ENCODE assay signal across 1 cellular context in the genomic region with DNA sequence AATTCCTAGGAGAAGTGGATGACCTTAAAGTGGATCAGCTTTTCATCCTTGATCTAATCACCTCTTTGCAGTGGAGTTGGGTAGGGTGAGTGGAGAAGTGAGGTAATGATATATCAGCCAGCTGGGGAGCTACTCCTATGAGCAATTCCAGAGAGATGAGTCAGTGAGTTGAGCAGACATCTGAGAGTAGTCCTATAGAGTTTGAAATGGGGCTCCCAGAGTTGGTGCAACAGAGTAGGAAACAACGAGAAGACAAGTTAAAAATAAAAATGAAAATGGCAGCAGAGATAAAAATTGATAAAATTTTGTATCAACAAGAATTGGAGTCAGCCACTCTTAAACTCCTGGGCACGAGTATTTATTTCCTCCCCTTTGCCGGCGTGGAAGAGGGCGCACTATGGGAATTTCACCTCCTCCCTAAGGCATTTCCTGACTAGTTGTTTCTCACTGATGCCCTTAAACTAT.
A peak's percentile ranks its signal among the peaks of the same experiment; 100 is the strongest.
TF ChIP-seq lines count a peak whose summit lies in the region.

No MANE protein-coding gene starts in this region.

TF ChIP-seq in K562, 482 proteins besides CTCF, POLR2A, EP300 and RAD21 (continued from another document and continues in another):
- TF ChIP-seq PBX2 (CRISPR knock-in tag; IDR thresholded peaks at IDR 0.05; ENCODE audit: low read depth) (no peak), PBX2 (tag; conservative IDR thresholded peaks at IDR 0.05; ENCODE audit: low read depth) (no peak), CHD1 (IDR thresholded peaks at IDR 0.05; ENCODE audit: low read length) (no peak), L3MBTL2 (IDR thresholded peaks at IDR 0.05) (no peak), RCOR1 (IDR thresholded peaks at IDR 0.05; ENCODE audit: borderline replicate concordance in 1 of 2, low read depth in 2 of 2, low read length in 2 of 2) (peak in 1 of 2 experiments; percentile 6; a peak in 1 of 4 replicates), KHSRP (IDR thresholded peaks at IDR 0.05) (no peak), NFATC3 (IDR thresholded peaks at IDR 0.05) (no peak), ZNF780A (CRISPR knock-in tag; IDR thresholded peaks at IDR 0.05) (no peak), ARHGAP35 (IDR thresholded peaks at IDR 0.05; ENCODE audit: partially characterized antibody) (no peak), ZSCAN32 (CRISPR knock-in tag; IDR thresholded peaks at IDR 0.05) (no peak), ZNF354B (CRISPR knock-in tag; IDR thresholded peaks at IDR 0.05) (no peak), ETS1 (conservative IDR thresholded peaks at IDR 0.05; ENCODE audit: control insufficient read depth, low read depth, low read length) (no peak), NCOA2 (IDR thresholded peaks at IDR 0.05; ENCODE audit: partially characterized antibody in 2 of 2) (no peak), GATAD2B (IDR thresholded peaks at IDR 0.05; ENCODE audit: borderline replicate concordance) (no peak), NRF1 (conservative IDR thresholded peaks at IDR 0.05 in 1 of 2, IDR thresholded peaks at IDR 0.05 in 1 of 2) (no peak), MIER1 (IDR thresholded peaks at IDR 0.05; ENCODE audit: low read depth) (no peak), ASH1L (IDR thresholded peaks at IDR 0.05; ENCODE audit: borderline replicate concordance, low read depth, partially characterized antibody) (no peak), TRIM24 (IDR thresholded peaks at IDR 0.05) (peak in 1 of 2 experiments; percentile 32; a peak in 1 of 4 replicates), NFIC (IDR thresholded peaks at IDR 0.05) (no peak), RHOXF2B (CRISPR knock-in tag; conservative IDR thresholded peaks at IDR 0.05) (no peak), FOSL1 (tag; conservative IDR thresholded peaks at IDR 0.05) (peak; percentile 95), CBFB (CRISPR knock-in tag; IDR thresholded peaks at IDR 0.05) (no peak), SNRNP70 (optimal IDR thresholded peaks at IDR 0.05; ENCODE audit: low read depth, low read length) (no peak), THRA (IDR thresholded peaks at IDR 0.05) (no peak), ZFP1 (CRISPR knock-in tag; IDR thresholded peaks at IDR 0.05) (no peak), KLF16 (IDR thresholded peaks at IDR 0.05) (no peak), CBFA2T3 (IDR thresholded peaks at IDR 0.05) (peak; percentile 57; the same call in 1 of the 2 replicates), JUN (IDR thresholded peaks at IDR 0.05; ENCODE audit: borderline replicate concordance, low read depth, low read length) (peak; percentile 75), JUN (CRISPR knock-in tag; IDR thresholded peaks at IDR 0.05; ENCODE audit: borderline replicate concordance) (no peak), GABPB1 (CRISPR knock-in tag; IDR thresholded peaks at IDR 0.05) (no peak), ZC3H11A (IDR thresholded peaks at IDR 0.05; ENCODE audit: low read depth, low read length) (no peak), NFIX (CRISPR knock-in tag; IDR thresholded peaks at IDR 0.05; ENCODE audit: low read depth) (no peak), RBFOX2 (IDR thresholded peaks at IDR 0.05; ENCODE audit: low read depth, low read length) (no peak), SAFB2 (IDR thresholded peaks at IDR 0.05; ENCODE audit: borderline replicate concordance, low read depth, low read length, severe bottlenecking) (no peak), EHMT2 (IDR thresholded peaks at IDR 0.05) (peak; percentile 63; the same call in 1 of the 2 replicates), ZNF518B (CRISPR knock-in tag; IDR thresholded peaks at IDR 0.05) (no peak), TEAD4 (IDR thresholded peaks at IDR 0.05; ENCODE audit: low read length) (peak; percentile 57; the same call in 1 of the 2 replicates), TEAD4 (CRISPR knock-in tag; IDR thresholded peaks at IDR 0.05; ENCODE audit: borderline replicate concordance) (no peak), MAFF (IDR thresholded peaks at IDR 0.05; ENCODE audit: low read length) (no peak), NCOR1 (IDR thresholded peaks at IDR 0.05) (peak; percentile 20; the same call in 1 of the 2 replicates), ATF7 (IDR thresholded peaks at IDR 0.05) (peak; percentile 77; the same call in 1 of the 2 replicates), ZNF695 (CRISPR knock-in tag; IDR thresholded peaks at IDR 0.05) (no peak), ARID1B (IDR thresholded peaks at IDR 0.05) (peak; percentile 64), SP2 (IDR thresholded peaks at IDR 0.05; ENCODE audit: extremely low read depth, low read depth, low read length, poor library complexity, severe bottlenecking) (no peak), NBN (IDR thresholded peaks at IDR 0.05; ENCODE audit: low read depth) (no peak)
- TF ChIP-seq, protein P1, sequence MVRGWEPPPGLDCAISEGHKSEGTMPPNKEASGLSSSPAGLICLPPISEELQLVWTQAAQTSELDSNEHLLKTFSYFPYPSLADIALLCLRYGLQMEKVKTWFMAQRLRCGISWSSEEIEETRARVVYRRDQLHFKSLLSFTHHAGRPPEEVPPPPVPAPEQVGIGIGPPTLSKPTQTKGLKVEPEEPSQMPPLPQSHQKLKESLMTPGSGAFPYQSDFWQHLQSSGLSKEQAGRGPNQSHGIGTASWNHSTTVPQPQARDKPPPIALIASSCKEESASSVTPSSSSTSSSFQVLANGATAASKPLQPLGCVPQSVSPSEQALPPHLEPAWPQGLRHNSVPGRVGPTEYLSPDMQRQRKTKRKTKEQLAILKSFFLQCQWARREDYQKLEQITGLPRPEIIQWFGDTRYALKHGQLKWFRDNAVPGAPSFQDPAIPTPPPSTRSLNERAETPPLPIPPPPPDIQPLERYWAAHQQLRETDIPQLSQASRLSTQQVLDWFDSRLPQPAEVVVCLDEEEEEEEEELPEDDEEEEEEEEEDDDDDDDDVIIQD (CRISPR knock-in tag; IDR thresholded peaks at IDR 0.05): no peak
- TF ChIP-seq, protein P2, sequence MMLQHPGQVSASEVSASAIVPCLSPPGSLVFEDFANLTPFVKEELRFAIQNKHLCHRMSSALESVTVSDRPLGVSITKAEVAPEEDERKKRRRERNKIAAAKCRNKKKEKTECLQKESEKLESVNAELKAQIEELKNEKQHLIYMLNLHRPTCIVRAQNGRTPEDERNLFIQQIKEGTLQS (IDR thresholded peaks at IDR 0.05): peak; percentile 81
- TF ChIP-seq, protein P2 (CRISPR knock-in tag; conservative IDR thresholded peaks at IDR 0.05): no peak
- TF ChIP-seq, protein P3, sequence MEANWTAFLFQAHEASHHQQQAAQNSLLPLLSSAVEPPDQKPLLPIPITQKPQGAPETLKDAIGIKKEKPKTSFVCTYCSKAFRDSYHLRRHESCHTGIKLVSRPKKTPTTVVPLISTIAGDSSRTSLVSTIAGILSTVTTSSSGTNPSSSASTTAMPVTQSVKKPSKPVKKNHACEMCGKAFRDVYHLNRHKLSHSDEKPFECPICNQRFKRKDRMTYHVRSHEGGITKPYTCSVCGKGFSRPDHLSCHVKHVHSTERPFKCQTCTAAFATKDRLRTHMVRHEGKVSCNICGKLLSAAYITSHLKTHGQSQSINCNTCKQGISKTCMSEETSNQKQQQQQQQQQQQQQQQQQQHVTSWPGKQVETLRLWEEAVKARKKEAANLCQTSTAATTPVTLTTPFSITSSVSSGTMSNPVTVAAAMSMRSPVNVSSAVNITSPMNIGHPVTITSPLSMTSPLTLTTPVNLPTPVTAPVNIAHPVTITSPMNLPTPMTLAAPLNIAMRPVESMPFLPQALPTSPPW (CRISPR knock-in tag; IDR thresholded peaks at IDR 0.05): peak; percentile 39
- TF ChIP-seq, protein P4, sequence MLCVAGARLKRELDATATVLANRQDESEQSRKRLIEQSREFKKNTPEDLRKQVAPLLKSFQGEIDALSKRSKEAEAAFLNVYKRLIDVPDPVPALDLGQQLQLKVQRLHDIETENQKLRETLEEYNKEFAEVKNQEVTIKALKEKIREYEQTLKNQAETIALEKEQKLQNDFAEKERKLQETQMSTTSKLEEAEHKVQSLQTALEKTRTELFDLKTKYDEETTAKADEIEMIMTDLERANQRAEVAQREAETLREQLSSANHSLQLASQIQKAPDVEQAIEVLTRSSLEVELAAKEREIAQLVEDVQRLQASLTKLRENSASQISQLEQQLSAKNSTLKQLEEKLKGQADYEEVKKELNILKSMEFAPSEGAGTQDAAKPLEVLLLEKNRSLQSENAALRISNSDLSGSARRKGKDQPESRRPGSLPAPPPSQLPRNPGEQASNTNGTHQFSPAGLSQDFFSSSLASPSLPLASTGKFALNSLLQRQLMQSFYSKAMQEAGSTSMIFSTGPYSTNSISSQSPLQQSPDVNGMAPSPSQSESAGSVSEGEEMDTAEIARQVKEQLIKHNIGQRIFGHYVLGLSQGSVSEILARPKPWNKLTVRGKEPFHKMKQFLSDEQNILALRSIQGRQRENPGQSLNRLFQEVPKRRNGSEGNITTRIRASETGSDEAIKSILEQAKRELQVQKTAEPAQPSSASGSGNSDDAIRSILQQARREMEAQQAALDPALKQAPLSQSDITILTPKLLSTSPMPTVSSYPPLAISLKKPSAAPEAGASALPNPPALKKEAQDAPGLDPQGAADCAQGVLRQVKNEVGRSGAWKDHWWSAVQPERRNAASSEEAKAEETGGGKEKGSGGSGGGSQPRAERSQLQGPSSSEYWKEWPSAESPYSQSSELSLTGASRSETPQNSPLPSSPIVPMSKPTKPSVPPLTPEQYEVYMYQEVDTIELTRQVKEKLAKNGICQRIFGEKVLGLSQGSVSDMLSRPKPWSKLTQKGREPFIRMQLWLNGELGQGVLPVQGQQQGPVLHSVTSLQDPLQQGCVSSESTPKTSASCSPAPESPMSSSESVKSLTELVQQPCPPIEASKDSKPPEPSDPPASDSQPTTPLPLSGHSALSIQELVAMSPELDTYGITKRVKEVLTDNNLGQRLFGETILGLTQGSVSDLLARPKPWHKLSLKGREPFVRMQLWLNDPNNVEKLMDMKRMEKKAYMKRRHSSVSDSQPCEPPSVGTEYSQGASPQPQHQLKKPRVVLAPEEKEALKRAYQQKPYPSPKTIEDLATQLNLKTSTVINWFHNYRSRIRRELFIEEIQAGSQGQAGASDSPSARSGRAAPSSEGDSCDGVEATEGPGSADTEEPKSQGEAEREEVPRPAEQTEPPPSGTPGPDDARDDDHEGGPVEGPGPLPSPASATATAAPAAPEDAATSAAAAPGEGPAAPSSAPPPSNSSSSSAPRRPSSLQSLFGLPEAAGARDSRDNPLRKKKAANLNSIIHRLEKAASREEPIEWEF (CRISPR knock-in tag; IDR thresholded peaks at IDR 0.05): no peak
